1 cellular context compared by ENCODE assay signal in genomic region chr2:2743164-2743571, GRCh38.
TF ChIP-seq lines count a peak whose summit lies in the region.

No MANE protein-coding gene starts in this region.

TF ChIP-seq in H1, 55 proteins besides CTCF, POLR2A, EP300 and RAD21 (continued from another document):
- TF ChIP-seq CHD7 (IDR thresholded peaks at IDR 0.05; ENCODE audit: insufficient replicate concordance, low read length) (no peak), ZNF274 (IDR thresholded peaks at IDR 0.05; ENCODE audit: borderline replicate concordance, extremely low read depth, low read length) (no peak), KDM4A (IDR thresholded peaks at IDR 0.05; ENCODE audit: low read depth, low read length, severe bottlenecking) (no peak), EZH2 (IDR thresholded peaks at IDR 0.05; ENCODE audit: low read depth, low read length, severe bottlenecking) (no peak), CBX5 (IDR thresholded peaks at IDR 0.05; ENCODE audit: low read depth, low read length) (no peak), RFX5 (IDR thresholded peaks at IDR 0.05; ENCODE audit: borderline replicate concordance, low read depth, low read length) (no peak), PHF8 (conservative IDR thresholded peaks at IDR 0.05; ENCODE audit: low read depth, low read length) (no peak), ATF2 (IDR thresholded peaks at IDR 0.05; ENCODE audit: low read length) (no peak), YY1 (IDR thresholded peaks at IDR 0.05; ENCODE audit: low read depth, low read length) (no peak)
TF ChIP-seq in H1: peak in this region for 0.
